In the genomic region with DNA sequence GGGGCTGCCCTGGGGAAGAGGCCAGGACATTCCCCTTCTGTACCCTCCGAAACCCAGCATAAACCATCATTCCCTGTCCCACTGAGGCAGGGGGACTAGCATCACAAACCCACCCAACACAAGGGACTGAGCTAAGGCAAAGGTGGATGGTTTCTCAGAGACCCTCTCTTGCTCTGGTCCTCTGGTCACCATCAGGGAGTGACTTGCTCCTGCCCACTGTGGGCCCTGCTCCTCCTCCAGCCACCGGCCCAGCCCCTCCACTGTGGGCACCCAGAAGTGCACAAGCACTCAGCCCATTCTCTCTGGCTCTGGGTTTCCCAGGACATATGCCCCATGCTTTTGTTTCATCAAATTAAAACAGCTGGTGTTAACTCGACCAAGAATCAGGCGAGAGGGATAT, we compare ENCODE assay signal across 24 cellular contexts. TPM values are rescaled to one million over a fixed set of nuclear protein-coding genes. Genes with fewer than 3 reads are reported as not detected.
"Had no signal": no experiment of that assay in that cellular context is flagged by ENCODE, and none has a peak within 500 bp of the region (broad histone marks: within the 10 kb centered on the region; RNA-seq: fewer than 3 reads in every experiment).

No MANE protein-coding gene starts in this region.

- H3K27ac ChIP-seq: brain microvascular endothelial cell, left lung, neutrophil, ovary, prostate gland, testis, uterus, VCaP had no signal

- H3K4me1 ChIP-seq: prostate gland, uterus had no signal

- ATAC-seq: esophagus mucosa; left lung; stimulated activated naive CD8-positive, alpha-beta T cell treated with anti-CD3 and anti-CD28 coated beads, Interleukin-15, Interleukin-2, amounts not matched to agents 100 U/mL and 50 U/mL, for 24 hours had no signal

- H3K36me3 ChIP-seq: ovary, uterus had no signal

- H3K9me3 ChIP-seq: left lung, neutrophil, ovary, prostate gland, testis, uterus had no signal

- H3K27me3 ChIP-seq: brain microvascular endothelial cell, left lung, neutrophil, ovary, testis, uterus had no signal

- DNase-seq: activated CD4-positive, alpha-beta T cell treated with anti-CD3 and anti-CD28 coated beads for 4 hours; activated CD4-positive, alpha-beta T cell treated with anti-CD3 and anti-CD28 coated beads, Interleukin-2, amount 50 U/mL, for 4 hours; brain microvascular endothelial cell; caudate nucleus; endodermal cell; foreskin fibroblast; mammary epithelial cell; nephron progenitor cell; retina; stimulated activated CD4-positive, alpha-beta T cell treated with anti-CD3 and anti-CD28 coated beads, Interleukin-15, amount 100 ng/mL, for 24 hours; stimulated activated CD4-positive, alpha-beta T cell treated with anti-CD3 and anti-CD28 coated beads, Interleukin-2, amount 100 ng/mL, for 24 hours; stimulated activated naive CD8-positive, alpha-beta T cell treated with anti-CD3 and anti-CD28 coated beads, Interleukin-15, Interleukin-2, amounts not matched to agents 100 U/mL and 50 U/mL, for 24 hours; SW 1271; T-helper 9 cell; testis had no signal

- H3K4me3 ChIP-seq: left lung, ovary, prostate gland, smooth muscle cell, testis, uterus had no signal

RNA-seq across cellular contexts. Expression of a gene that starts 44.9 kb away (rescaled TPM):
- total RNA-seq: activated T-helper 2 cell treated with anti-CD3 and anti-CD28 coated beads, Interferon-gamma antibody, Interleukin-2, Interleukin-4, amounts not matched to agents 10 μg/mL and 5 μg/mL and 100 μg/mL, durations not matched to agents 14 hours and 24 hours and 36 hours had no signal
- polyA plus RNA-seq: mammary epithelial cell had no signal

RNA-seq across cellular contexts. Expression of a gene that starts 59.2 kb away (rescaled TPM):
- total RNA-seq: activated T-helper 2 cell treated with anti-CD3 and anti-CD28 coated beads, Interferon-gamma antibody, Interleukin-2, Interleukin-4, amounts not matched to agents 10 μg/mL and 5 μg/mL and 100 μg/mL, durations not matched to agents 14 hours and 24 hours and 36 hours; mammary epithelial cell had no signal
- polyA plus RNA-seq: mammary epithelial cell had no signal
